9 cellular contexts compared by ENCODE assay signal in genomic region chr12:108773798-108774788, GRCh38. TPM values are rescaled to one million over a fixed set of nuclear protein-coding genes. Genes with fewer than 3 reads are reported as not detected.
DNase-seq lines count a peak whose midpoint lies in the region; ATAC-seq and TF ChIP-seq lines count a peak whose summit lies in the region.
"Had no signal": no experiment of that assay in that cellular context is flagged by ENCODE, and none has a peak within 500 bp of the region (broad histone marks: within the 10 kb centered on the region; RNA-seq: fewer than 3 reads in every experiment).

No MANE protein-coding gene starts in this region.

- DNase-seq in NCI-H345 (lab: John Stamatoyannopoulos, UW), result peak; percentile 61
- no peak for DNase-seq in NCI-H345 treated with DMSO at 0.1 percent for 48 hours (lab: John Stamatoyannopoulos, UW; ENCODE audit: unreplicated experiment)
- DNase-seq in WERI-Rb-1, result peak; percentile 17
- DNase-seq in Right ventricle myocardium inferior (ENCODE audit: missing footprints), result peak; percentile 90
- peak; percentile 55 for DNase-seq in prostate gland (ENCODE audit: low spot score)
- DNase-seq in stimulated activated CD4-positive, alpha-beta T cell treated with anti-CD3 and anti-CD28 coated beads, Interleukin-15, amount 100 ng/mL, for 24 hours, result no peak
- no peak for DNase-seq in T-cell

- no peaks in the 10 kb centered on the region for H3K36me3 Mint-ChIP-seq in T-cell

- no peaks in the 10 kb centered on the region for H3K36me3 ChIP-seq in WERI-Rb-1
- H3K36me3 ChIP-seq in prostate gland, result no peaks in the 10 kb centered on the region

- TF ChIP-seq CTCF in WERI-Rb-1 (IDR thresholded peaks at IDR 0.05; ENCODE audit: low read depth, low read length), result no peak
- TF ChIP-seq CTCF in prostate gland (IDR thresholded peaks at IDR 0.05), result no peak

- H3K9me3 ChIP-seq in WERI-Rb-1 (ENCODE audit: severe bottlenecking) (no peaks in the 10 kb centered on the region), prostate gland (no peaks in the 10 kb centered on the region)

- WGBS in prostate gland, result 11% methylated on average over 23 of the region's 23 CpGs

- H3K9me3 Mint-ChIP-seq in T-cell, result no peaks in the 10 kb centered on the region
- H3K9me3 Mint-ChIP-seq: T-helper 1 cell treated with Interleukin-12 subunit alpha and Interleukin-12 subunit beta and Interleukin-4 antibody, amounts not matched to agents 30 μg/mL and 1 μg/mL, for 36 hours had no signal

- H3K4me3 Mint-ChIP-seq in T-cell, result no peak overlapping the region
- H3K4me3 Mint-ChIP-seq: T-helper 1 cell treated with Interleukin-12 subunit alpha and Interleukin-12 subunit beta and Interleukin-4 antibody, amounts not matched to agents 30 μg/mL and 1 μg/mL, for 36 hours had no signal

- no peak for TF ChIP-seq POLR2A in prostate gland (IDR thresholded peaks at IDR 0.05)

- CTCF ChIA-PET in T-cell (lab: Charles Lee), result no interaction called here

- peaks cover 8% of the 10 kb centered on the region for H3K4me1 ChIP-seq in prostate gland (replicated peaks)

- peaks cover under 1 to 3% (median 1%) of the 10 kb centered on the region in 3 donors for H3K4me1 Mint-ChIP-seq in T-cell

- H3K27ac Mint-ChIP-seq in T-cell, result no peak overlapping the region
- H3K27ac Mint-ChIP-seq: T-helper 1 cell treated with Interleukin-12 subunit alpha and Interleukin-12 subunit beta and Interleukin-4 antibody, amounts not matched to agents 30 μg/mL and 1 μg/mL, for 36 hours had no signal

- POLR2A ChIA-PET in T-cell (lab: Charles Lee), result interaction anchor here in 1 of 2 donors (0.6 kb wide), 1 partner anchor 8 kb away, joined by 3 read pairs; no protein-coding TSS in a partner anchor

- H3K27me3 ChIP-seq in WERI-Rb-1 (ENCODE audit: insufficient read depth, low read depth, severe bottlenecking) (no peaks in the 10 kb centered on the region), prostate gland (replicated peaks; ENCODE audit: insufficient read depth) (no peaks in the 10 kb centered on the region)

- intact Hi-C loops in Right ventricle myocardium inferior (cut with DNase I), result loop anchor here (5.0 kb wide), 1 partner anchor 42 kb away; the partner anchor contains the start of gene CORO1C
- intact Hi-C loops in prostate gland (cut with DNase I), result loop anchor here (5.0 kb wide), 1 partner anchor 42 kb away; the partner anchor contains the start of gene CORO1C

- H3K27me3 Mint-ChIP-seq in T-cell, result peaks cover 0 to 10% of the 10 kb centered on the region in 2 donors

- ATAC-seq in Right ventricle myocardium inferior (peak; percentile 95), T-cell (replicated peaks in 1 of 4) (no peak), HG02840 (IDR thresholded peaks at IDR 0.05; ENCODE audit: low FRiP score, unreplicated experiment) (no peak)

- no peak overlapping the region for H3K4me3 ChIP-seq in WERI-Rb-1 (ENCODE audit: low read depth, low read length)
- H3K4me3 ChIP-seq in prostate gland, result no peak overlapping the region

- H3K27ac ChIP-seq in WERI-Rb-1 (no peak overlapping the region), prostate gland (peak overlapping the region; percentile 31 to 60)

RNA-seq across cellular contexts. Expression of gene CORO1C, which starts 42.8 kb away (rescaled TPM):
- 76.4 TPM for total RNA-seq in Right ventricle myocardium inferior
- total RNA-seq in prostate gland, result 100 to 1,000 TPM in 1 of 2 donors, 10 to 100 TPM in 1; 34.9 to 105 TPM
- 10 to 100 TPM in 1 of 5 donors, 1 to 10 TPM in 4; 7.4 to 11.4 (median 8.7) TPM for total RNA-seq in T-cell

Comparison
In these comparisons a context has a peak if more than half of its experiments do, and no peak if none do; other contexts are left out.
1. DNase-seq: peak in NCI-H345 (single experiment), WERI-Rb-1 (single experiment), Right ventricle myocardium inferior (single experiment) and prostate gland (single experiment); none in NCI-H345 treated with DMSO at 0.1 percent for 48 hours (single experiment), stimulated activated CD4-positive, alpha-beta T cell treated with anti-CD3 and anti-CD28 coated beads, Interleukin-15, amount 100 ng/mL, for 24 hours (single experiment) and T-cell (0 of 34).